9 cellular contexts compared by ENCODE assay signal in the genomic region with DNA sequence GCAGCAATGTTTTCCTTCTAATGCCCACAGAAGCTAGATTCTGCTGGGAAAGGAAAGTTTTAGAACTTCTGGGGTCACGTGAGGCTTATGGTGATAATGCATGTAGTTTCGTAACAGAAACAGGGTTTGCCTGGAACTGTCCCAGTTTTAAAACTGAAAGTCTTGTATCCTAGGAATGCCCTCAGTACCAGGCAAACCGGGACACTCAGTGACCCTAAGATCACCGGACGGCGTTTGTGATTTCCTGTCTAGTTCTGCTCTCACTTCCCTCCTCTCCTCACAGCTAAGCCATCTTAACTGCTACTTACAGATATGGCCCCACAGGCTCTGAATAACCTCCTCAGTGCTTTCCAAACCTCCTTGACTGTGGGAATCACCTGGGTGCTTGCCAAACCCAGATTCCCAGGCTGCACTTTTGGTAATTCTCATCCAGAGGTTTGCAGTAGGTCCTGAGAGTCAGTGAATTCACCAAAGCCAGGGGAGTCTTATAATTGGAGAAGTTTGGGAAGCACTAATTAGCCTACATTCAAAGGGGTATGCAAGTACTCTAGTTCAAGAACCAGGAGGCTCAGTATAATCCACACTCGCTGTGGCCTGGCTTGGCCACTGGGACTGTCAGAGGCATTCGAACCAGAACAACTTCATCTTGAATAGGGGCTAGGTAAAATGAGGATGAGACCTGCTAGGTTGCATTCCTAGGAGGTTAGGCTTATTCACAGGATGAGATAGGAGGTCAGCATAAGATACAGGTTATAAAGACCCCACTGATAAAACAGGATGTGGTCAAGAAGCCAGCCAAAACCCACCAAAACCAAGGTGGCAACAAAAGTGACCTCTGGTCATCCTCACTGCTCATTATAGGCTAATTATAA.
DNase-seq lines count a peak whose midpoint lies in the region; TF ChIP-seq lines count a peak whose summit lies in the region.
"Had no signal": no experiment of that assay in that cellular context is flagged by ENCODE, and none has a peak within 500 bp of the region (broad histone marks: within the 10 kb centered on the region; RNA-seq: fewer than 3 reads in every experiment).

No MANE protein-coding gene starts in this region.

- H3K27me3 ChIP-seq in ACC112 (ENCODE audit: insufficient read depth, low read length): no peaks in the 10 kb centered on the region
- no peaks in the 10 kb centered on the region for H3K27me3 ChIP-seq in MG63
- no peaks in the 10 kb centered on the region for H3K27me3 ChIP-seq in esophagus squamous epithelium
- no peaks in the 10 kb centered on the region for H3K27me3 ChIP-seq in muscle layer of duodenum (ENCODE audit: low read depth, low read length)

- H3K36me3 ChIP-seq in ACC112 (ENCODE audit: insufficient read depth, low read length) (no peaks in the 10 kb centered on the region), MG63 (no peaks in the 10 kb centered on the region), esophagus squamous epithelium (no peaks in the 10 kb centered on the region), muscle layer of duodenum (ENCODE audit: control insufficient read depth in 1 of 2, insufficient read depth in 2 of 2, low read length in 2 of 2) (no peaks in the 10 kb centered on the region)

- H3K4me3 ChIP-seq in ACC112 (ENCODE audit: low read depth, low read length) (no peak overlapping the region; the same call in 1 of the 2 replicates), MG63 (no peak overlapping the region), esophagus squamous epithelium (peak overlapping the region in 1 of 4 donors; percentile 22), muscle layer of duodenum (ENCODE audit: low read depth in 1 of 2, low read length in 2 of 2) (peak overlapping the region in 1 of 2 donors; percentile 43)

- no peaks in the 10 kb centered on the region for H3K4me1 ChIP-seq in ACC112 (ENCODE audit: control insufficient read depth, insufficient read depth, low read length, unreplicated experiment)
- H3K4me1 ChIP-seq in esophagus squamous epithelium: peaks cover 22 to 70% (median 44%) of the 10 kb centered on the region in 3 donors
- H3K4me1 ChIP-seq in muscle layer of duodenum (ENCODE audit: control insufficient read depth in 1 of 2, insufficient read depth in 2 of 2, low read length in 2 of 2): peaks cover 0 to 8% of the 10 kb centered on the region in 2 donors

- TF ChIP-seq CTCF in esophagus squamous epithelium (IDR thresholded peaks at IDR 0.05): no peak

- WGBS in esophagus squamous epithelium, 2 donors: 24 to 42% methylated on average over 4 to 8 of the region's 8 CpGs

- DNase-seq in MG63: peak; percentile 1
- DNase-seq in esophagus squamous epithelium (lab: John Stamatoyannopoulos, UW): no peak
- no peak for DNase-seq in NCI-H524 treated with DMSO at 0.1 percent for 48 hours (lab: John Stamatoyannopoulos, UW)
- no peak for DNase-seq in activated CD4-positive, alpha-beta T cell treated with anti-CD3 and anti-CD28 coated beads for 1 hour
- DNase-seq in activated naive CD4-positive, alpha-beta T cell treated with Interleukin-2 at 50 U/mL for 16 hours: no peak
- DNase-seq in GOT3 (lab: John Stamatoyannopoulos, UW): no peak
- DNase-seq: NCI-H1417 treated with DMSO at 0.1 percent for 48 hours had no signal

- no peak overlapping the region for H2AFZ ChIP-seq in ACC112 (ENCODE audit: low read length, unreplicated experiment)

- no peak for TF ChIP-seq POLR2A in esophagus squamous epithelium (IDR thresholded peaks at IDR 0.05)

- H3K27ac ChIP-seq in ACC112 (ENCODE audit: low read depth, low read length) (peak overlapping the region; percentile 33; the same call in 1 of the 2 replicates), esophagus squamous epithelium (peak overlapping the region; percentile 66 to 79 (median 70)), muscle layer of duodenum (ENCODE audit: low read length) (peak overlapping the region; percentile 2)

- H3K79me2 ChIP-seq in ACC112 (ENCODE audit: control insufficient read depth, insufficient read depth, low read length, unreplicated experiment): no peaks in the 10 kb centered on the region

- intact Hi-C loops in esophagus squamous epithelium (cut with DNase I): no loop called here

- 0 out of 2 replicates have a peak, but pooled peaks cover 2% of the 10 kb centered on the region for H3K9me3 ChIP-seq in MG63
- H3K9me3 ChIP-seq in esophagus squamous epithelium: no peaks in the 10 kb centered on the region
- no peaks in the 10 kb centered on the region for H3K9me3 ChIP-seq in muscle layer of duodenum (ENCODE audit: control insufficient read depth in 1 of 2, low read length in 2 of 2)

Comparison
In these comparisons a context has a peak if more than half of its experiments do, and no peak if none do; other contexts are left out.
1. H3K27ac ChIP-seq: peak in every context shown above with its lines; median percentile 70 in esophagus squamous epithelium; 33 in ACC112; 2 in muscle layer of duodenum.